In the genomic region with DNA sequence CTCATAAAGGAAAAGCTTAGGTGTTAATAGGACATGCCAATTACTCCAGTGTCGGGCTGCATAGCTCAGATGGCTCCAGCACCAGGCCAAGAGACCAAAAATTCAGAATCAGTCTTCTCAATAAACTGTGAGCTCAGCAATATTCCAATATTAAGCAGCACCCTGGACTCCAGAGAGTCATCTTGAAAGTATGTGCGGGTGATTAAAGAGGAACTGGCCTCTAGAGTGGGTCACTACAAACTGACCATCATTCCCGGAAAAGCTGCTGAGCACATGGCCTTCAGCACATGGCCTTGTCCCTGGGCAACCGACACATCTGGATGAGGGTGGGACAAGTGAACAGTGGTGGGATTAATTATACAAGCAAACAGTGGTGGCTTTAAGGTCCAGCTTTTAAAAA, we compare ENCODE assay signal across 21 cellular contexts. TPM values are rescaled to one million over a fixed set of nuclear protein-coding genes. Genes with fewer than 3 reads are reported as not detected.
A peak's percentile ranks its signal among the peaks of the same experiment; 100 is the strongest.
DNase-seq lines count a peak whose midpoint lies in the region; ATAC-seq and TF ChIP-seq lines count a peak whose summit lies in the region.
"Had no signal": no experiment of that assay in that cellular context is flagged by ENCODE, and none has a peak within 500 bp of the region (broad histone marks: within the 10 kb centered on the region; RNA-seq: fewer than 3 reads in every experiment).

No MANE protein-coding gene starts in this region.

- no peak overlapping the region for H2AFZ ChIP-seq in fibroblast of lung (ENCODE audit: low read length)
- H2AFZ ChIP-seq: parathyroid adenoma had no signal

- H3K27me3 ChIP-seq in BLaER1 (no peaks in the 10 kb centered on the region), fibroblast of lung (ENCODE audit: control insufficient read depth, insufficient read depth, low read length) (no peaks in the 10 kb centered on the region)
- H3K27me3 ChIP-seq: esophagus squamous epithelium, uterus had no signal

- peak overlapping the region; percentile 49; the same call in 1 of the 2 replicates for H3K27ac ChIP-seq in BLaER1
- peak overlapping the region; percentile 60 for H3K27ac ChIP-seq in fibroblast of lung (ENCODE audit: insufficient read depth, low read length)
- H3K27ac ChIP-seq: esophagus squamous epithelium, parathyroid adenoma, VCaP had no signal

- H3K4me3 Mint-ChIP-seq in T-helper 17 cell, result no peak overlapping the region
- H3K4me3 Mint-ChIP-seq: activated CD8-positive, alpha-beta memory T cell treated with anti-CD3 and anti-CD28 coated beads, Interleukin-2, amount 10 ng/mL, durations not matched to agents 7 days and 5 days; CD4-positive, CD25-positive, alpha-beta regulatory T cell had no signal

- H4K20me1 ChIP-seq in BLaER1 (no peaks in the 10 kb centered on the region), fibroblast of lung (ENCODE audit: control insufficient read depth, extremely low read depth, insufficient read depth, low read length) (no peaks in the 10 kb centered on the region)

- H3K79me2 ChIP-seq in fibroblast of lung (ENCODE audit: control insufficient read depth, insufficient read depth, low read length), result no peaks in the 10 kb centered on the region

- H3K4me2 ChIP-seq in BLaER1, result peak overlapping the region; percentile 74
- peak overlapping the region; percentile 60 for H3K4me2 ChIP-seq in fibroblast of lung (ENCODE audit: extremely low read depth, insufficient read depth, low read length)

- H3K9me3 ChIP-seq in BLaER1 (no peaks in the 10 kb centered on the region), fibroblast of lung (ENCODE audit: control insufficient read depth, insufficient read depth, low read depth, low read length) (no peaks in the 10 kb centered on the region), T-helper 17 cell (ENCODE audit: control insufficient read depth, low read length, poor library complexity, severe bottlenecking) (no peaks in the 10 kb centered on the region)
- H3K9me3 ChIP-seq: esophagus squamous epithelium, uterus had no signal

- peaks cover 21% of the 10 kb centered on the region for H3K4me1 ChIP-seq in BLaER1
- H3K4me1 ChIP-seq in fibroblast of lung (ENCODE audit: control insufficient read depth, extremely low read depth, insufficient read depth, low read length), result peaks cover 7% of the 10 kb centered on the region
- H3K4me1 ChIP-seq: parathyroid adenoma, uterus had no signal

- H3K9ac ChIP-seq in BLaER1, result no peak overlapping the region
- no peak overlapping the region for H3K9ac ChIP-seq in fibroblast of lung (ENCODE audit: insufficient read depth, low read length)
- H3K9ac ChIP-seq: parathyroid adenoma had no signal

- ATAC-seq in sciatic nerve, result peak; percentile 35
- no peak for ATAC-seq in HG02870 (IDR thresholded peaks at IDR 0.05; ENCODE audit: unreplicated experiment)
- ATAC-seq in T-helper 17 cell, result no peak
- ATAC-seq: activated CD8-positive, alpha-beta memory T cell treated with anti-CD3 and anti-CD28 coated beads, Interleukin-2, amount 10 ng/mL, durations not matched to agents 7 days and 5 days had no signal

- DNase-seq in LHCN-M2 (ENCODE audit: low read depth) (peak; percentile 62), fibroblast of lung (ENCODE audit: low read depth in 2 of 2) (peak; percentile 72 to 77), sciatic nerve (ENCODE audit: low spot score) (no peak), OCI-M2 (lab: John Stamatoyannopoulos, UW; ENCODE audit: unreplicated experiment) (no peak), NCI-H69 (lab: John Stamatoyannopoulos, UW) (no peak), T-helper 17 cell (no peak)
- DNase-seq: activated CD8-positive, alpha-beta memory T cell treated with anti-CD3 and anti-CD28 coated beads, Interleukin-2, amount 10 ng/mL, durations not matched to agents 7 days and 5 days; activated naive CD4-positive, alpha-beta T cell treated with anti-CD3 and anti-CD28 coated beads, Interleukin-2, amount 50 U/mL, for 16 hours; CD4-positive, CD25-positive, alpha-beta regulatory T cell; cortex of kidney; esophagus squamous epithelium; H7; NCI-H2081; NK-92 treated with Interleukin-12 subunit alpha and Interleukin-12 subunit beta, amount 100 ng/mL, for 24 hours; stimulated activated CD8-positive, alpha-beta memory T cell treated with anti-CD3 and anti-CD28 coated beads, Interleukin-4, amount 100 ng/mL, for 48 hours; uterus had no signal

- no peak for TF ChIP-seq CTCF in fibroblast of lung (conservative IDR thresholded peaks at IDR 0.05 in 1 of 2, IDR thresholded peaks at IDR 0.05 in 1 of 2; ENCODE audit: low read depth in 1 of 2, low read length in 2 of 2)

- no peak overlapping the region for H3K4me3 ChIP-seq in BLaER1
- H3K4me3 ChIP-seq in fibroblast of lung (replicated peaks in 1 of 4; ENCODE audit: control extremely low read depth in 1 of 4, insufficient read depth in 1 of 4, low read depth in 3 of 4, low read length in 4 of 4), result no peak overlapping the region
- H3K4me3 ChIP-seq: esophagus squamous epithelium, uterus had no signal

- H3K27me3 Mint-ChIP-seq in T-helper 17 cell, result no peaks in the 10 kb centered on the region
- H3K27me3 Mint-ChIP-seq: activated CD8-positive, alpha-beta memory T cell treated with anti-CD3 and anti-CD28 coated beads, Interleukin-2, amount 10 ng/mL, durations not matched to agents 7 days and 5 days; CD4-positive, CD25-positive, alpha-beta regulatory T cell had no signal

- no peaks in the 10 kb centered on the region for H3K36me3 Mint-ChIP-seq in T-helper 17 cell (ENCODE audit: low read depth)
- H3K36me3 Mint-ChIP-seq: activated CD8-positive, alpha-beta memory T cell treated with anti-CD3 and anti-CD28 coated beads, Interleukin-2, amount 10 ng/mL, durations not matched to agents 7 days and 5 days; CD4-positive, CD25-positive, alpha-beta regulatory T cell had no signal

- H3K4me1 Mint-ChIP-seq in T-helper 17 cell, result no peaks in the 10 kb centered on the region
- H3K4me1 Mint-ChIP-seq: activated CD8-positive, alpha-beta memory T cell treated with anti-CD3 and anti-CD28 coated beads, Interleukin-2, amount 10 ng/mL, durations not matched to agents 7 days and 5 days; CD4-positive, CD25-positive, alpha-beta regulatory T cell had no signal

- H3K27ac Mint-ChIP-seq in T-helper 17 cell, result no peak overlapping the region
- H3K27ac Mint-ChIP-seq: activated CD8-positive, alpha-beta memory T cell treated with anti-CD3 and anti-CD28 coated beads, Interleukin-2, amount 10 ng/mL, durations not matched to agents 7 days and 5 days; CD4-positive, CD25-positive, alpha-beta regulatory T cell had no signal

- intact Hi-C loops in sciatic nerve (cut with DNase I), result no loop called here

- no peaks in the 10 kb centered on the region; the same call in 1 of the 2 replicates for H3K36me3 ChIP-seq in BLaER1
- H3K36me3 ChIP-seq in fibroblast of lung (ENCODE audit: control insufficient read depth, insufficient read depth, low read length), result no peaks in the 10 kb centered on the region
- H3K36me3 ChIP-seq: esophagus squamous epithelium, uterus had no signal

RNA-seq across cellular contexts. Expression of a gene that starts 59.0 kb away (rescaled TPM):
- total RNA-seq in LHCN-M2 (2014; rRNA removed) (5.5 TPM in 2 replicates), fibroblast of lung (8.0 and 15.7 TPM in 2 replicates), sciatic nerve (64.6 TPM), T-helper 17 cell (not detected)
- polyA plus RNA-seq in LHCN-M2 (2012), result 7.8 TPM
- 12.5 and 23.7 TPM in 2 replicates for polyA plus RNA-seq in fibroblast of lung
- polyA plus RNA-seq in fibroblast of lung (2012), result 9.0 and 20.7 TPM in 2 replicates
- 7.5 and 22.0 TPM in 2 replicates for polyA minus RNA-seq in fibroblast of lung (ENCODE audit: low replicate concordance)
- total RNA-seq: mononuclear cell had no signal

Comparison
In these comparisons a context has a peak if more than half of its experiments do, and no peak if none do; other contexts are left out.
1. DNase-seq: peak in LHCN-M2 (single experiment) and fibroblast of lung (2 of 2); none in sciatic nerve (single experiment), OCI-M2 (single experiment), NCI-H69 (single experiment) and T-helper 17 cell (0 of 3).